ENCODE assay signal across 24 cellular contexts in genomic region chr10:28690545-28690944, GRCh38. TPM values are rescaled to one million over a fixed set of nuclear protein-coding genes. Genes with fewer than 3 reads are reported as not detected.
"Had no signal": no experiment of that assay in that cellular context is flagged by ENCODE, and none has a peak within 500 bp of the region (broad histone marks: within the 10 kb centered on the region; RNA-seq: fewer than 3 reads in every experiment).

No MANE protein-coding gene starts in this region.

- DNase-seq: dermis blood vessel endothelial cell; effector memory CD8-positive, alpha-beta T cell; hypothalamus; mesenchymal stem cell; naive thymus-derived CD8-positive, alpha-beta T cell; nephron progenitor cell; occipital lobe; ovary; psoas muscle; right cardiac atrium; spleen; stimulated activated CD4-positive, alpha-beta T cell treated with anti-CD3 and anti-CD28 coated beads, Interleukin-4, amount 100 ng/mL, for 4 hours; stimulated activated naive CD8-positive, alpha-beta T cell treated with anti-CD3 and anti-CD28 coated beads, Interleukin-15, Interleukin-2, amounts not matched to agents 100 U/mL and 50 U/mL, for 24 hours; substantia nigra; testis; tibial artery; upper lobe of left lung had no signal

- FAIRE-seq: frontal cortex, keratinocyte, urothelium cell line had no signal

- H3K4me1 ChIP-seq: psoas muscle, spleen, testis, upper lobe of left lung had no signal

- H3K27ac ChIP-seq: coronary artery, ovary, psoas muscle, skin epidermis, spleen, testis, tibial artery, upper lobe of left lung had no signal

- ATAC-seq: effector memory CD8-positive, alpha-beta T cell; naive thymus-derived CD8-positive, alpha-beta T cell; psoas muscle; right cardiac atrium; stimulated activated memory B cell treated with anti-CD40 and anti-IgM and Interleukin-4, amounts not matched to agents 10 μg/mL and 1 μg/mL and 100 μg/mL, for 72 hours; stimulated activated naive CD8-positive, alpha-beta T cell treated with anti-CD3 and anti-CD28 coated beads, Interleukin-15, Interleukin-2, amounts not matched to agents 100 U/mL and 50 U/mL, for 24 hours had no signal

- H3K36me3 ChIP-seq: ovary, spleen, tibial artery, upper lobe of left lung had no signal

- H3K27me3 ChIP-seq: ovary, testis, tibial artery, upper lobe of left lung had no signal

- H3K4me3 ChIP-seq: coronary artery, lung, ovary, psoas muscle, skin epidermis, spleen, testis, tibial artery, upper lobe of left lung had no signal

- H3K9me3 ChIP-seq: ovary, psoas muscle, spleen, testis, tibial artery, upper lobe of left lung had no signal

RNA-seq across cellular contexts. Expression of gene BAMBI, which starts 13.2 kb away (rescaled TPM):
- polyA plus RNA-seq: naive thymus-derived CD8-positive, alpha-beta T cell had no signal
